In genomic region chr11:44839458-44840084, GRCh38 we compare ENCODE assay signal across 15 cellular contexts.
"Had no signal": no experiment of that assay in that cellular context is flagged by ENCODE, and none has a peak within 500 bp of the region (broad histone marks: within the 10 kb centered on the region; RNA-seq: fewer than 3 reads in every experiment).

No MANE protein-coding gene starts in this region.

- H3K4me1 ChIP-seq: ascending aorta had no signal

- DNase-seq: activated CD4-positive, alpha-beta memory T cell treated with anti-CD3 and anti-CD28 coated beads for 36 hours; activated CD4-positive, alpha-beta T cell treated with anti-CD3 and anti-CD28 coated beads for 36 hours; activated CD8-positive, alpha-beta memory T cell treated with anti-CD3 and anti-CD28 coated beads, Interleukin-2, amount 10 ng/mL, durations not matched to agents 7 days and 5 days; activated naive CD4-positive, alpha-beta T cell treated with anti-CD3 and anti-CD28 coated beads, Interleukin-2, amount 10 ng/mL, durations not matched to agents 7 days and 5 days; activated T-cell treated with anti-CD3 and anti-CD28 coated beads, Interleukin-2, amount 50 U/mL, for 24 hours; foreskin fibroblast; immature natural killer cell; mesendoderm; retina; uterus had no signal

- H3K27ac ChIP-seq: ascending aorta, dorsolateral prefrontal cortex, neutrophil had no signal

- H3K27me3 Mint-ChIP-seq: activated CD4-positive, alpha-beta memory T cell treated with anti-CD3 and anti-CD28 coated beads for 36 hours; activated T-cell treated with anti-CD3 and anti-CD28 coated beads, Interleukin-2, amount 50 U/mL, for 24 hours had no signal

- H3K36me3 ChIP-seq: ascending aorta, neutrophil, uterus had no signal

- H3K4me3 ChIP-seq: ascending aorta, dorsolateral prefrontal cortex, uterus had no signal

- H3K36me3 Mint-ChIP-seq: activated CD8-positive, alpha-beta memory T cell treated with anti-CD3 and anti-CD28 coated beads, Interleukin-2, amount 10 ng/mL, durations not matched to agents 7 days and 5 days; stimulated activated effector memory CD8-positive, alpha-beta T cell treated with anti-CD3 and anti-CD28 coated beads, Interleukin-12 subunit alpha, Interleukin-12 subunit beta, amount 100 ng/mL, for 72 hours had no signal

- H3K4me1 Mint-ChIP-seq: activated CD4-positive, alpha-beta T cell treated with anti-CD3 and anti-CD28 coated beads for 36 hours; activated CD8-positive, alpha-beta memory T cell treated with anti-CD3 and anti-CD28 coated beads, Interleukin-2, amount 10 ng/mL, durations not matched to agents 7 days and 5 days; activated naive CD4-positive, alpha-beta T cell treated with anti-CD3 and anti-CD28 coated beads, Interleukin-2, amount 10 ng/mL, durations not matched to agents 7 days and 5 days; immature natural killer cell had no signal

- H3K27me3 ChIP-seq: ascending aorta, neutrophil, uterus had no signal

- ATAC-seq: activated CD4-positive, alpha-beta T cell treated with anti-CD3 and anti-CD28 coated beads for 36 hours; activated CD8-positive, alpha-beta memory T cell treated with anti-CD3 and anti-CD28 coated beads, Interleukin-2, amount 10 ng/mL, durations not matched to agents 7 days and 5 days; stimulated activated effector memory CD8-positive, alpha-beta T cell treated with anti-CD3 and anti-CD28 coated beads, Interleukin-12 subunit alpha, Interleukin-12 subunit beta, amount 100 ng/mL, for 72 hours had no signal

- FAIRE-seq: endometrium had no signal

- H3K27ac Mint-ChIP-seq: activated CD4-positive, alpha-beta memory T cell treated with anti-CD3 and anti-CD28 coated beads for 36 hours; activated CD4-positive, alpha-beta T cell treated with anti-CD3 and anti-CD28 coated beads for 36 hours; activated CD8-positive, alpha-beta memory T cell treated with anti-CD3 and anti-CD28 coated beads, Interleukin-2, amount 10 ng/mL, durations not matched to agents 7 days and 5 days; activated naive CD4-positive, alpha-beta T cell treated with anti-CD3 and anti-CD28 coated beads, Interleukin-2, amount 10 ng/mL, durations not matched to agents 7 days and 5 days; activated T-cell treated with anti-CD3 and anti-CD28 coated beads, Interleukin-2, amount 50 U/mL, for 24 hours; immature natural killer cell; stimulated activated effector memory CD8-positive, alpha-beta T cell treated with anti-CD3 and anti-CD28 coated beads, Interleukin-12 subunit alpha, Interleukin-12 subunit beta, amount 100 ng/mL, for 72 hours had no signal

- H3K9me3 ChIP-seq: ascending aorta, neutrophil, uterus had no signal

- H3K4me3 Mint-ChIP-seq: activated CD4-positive, alpha-beta memory T cell treated with anti-CD3 and anti-CD28 coated beads for 36 hours; activated CD4-positive, alpha-beta T cell treated with anti-CD3 and anti-CD28 coated beads for 36 hours; activated CD8-positive, alpha-beta memory T cell treated with anti-CD3 and anti-CD28 coated beads, Interleukin-2, amount 10 ng/mL, durations not matched to agents 7 days and 5 days; activated naive CD4-positive, alpha-beta T cell treated with anti-CD3 and anti-CD28 coated beads, Interleukin-2, amount 10 ng/mL, durations not matched to agents 7 days and 5 days; activated T-cell treated with anti-CD3 and anti-CD28 coated beads, Interleukin-2, amount 50 U/mL, for 24 hours; immature natural killer cell; stimulated activated effector memory CD8-positive, alpha-beta T cell treated with anti-CD3 and anti-CD28 coated beads, Interleukin-12 subunit alpha, Interleukin-12 subunit beta, amount 100 ng/mL, for 72 hours had no signal
